Comparison of ENCODE assay signal across 23 cellular contexts in the genomic region with DNA sequence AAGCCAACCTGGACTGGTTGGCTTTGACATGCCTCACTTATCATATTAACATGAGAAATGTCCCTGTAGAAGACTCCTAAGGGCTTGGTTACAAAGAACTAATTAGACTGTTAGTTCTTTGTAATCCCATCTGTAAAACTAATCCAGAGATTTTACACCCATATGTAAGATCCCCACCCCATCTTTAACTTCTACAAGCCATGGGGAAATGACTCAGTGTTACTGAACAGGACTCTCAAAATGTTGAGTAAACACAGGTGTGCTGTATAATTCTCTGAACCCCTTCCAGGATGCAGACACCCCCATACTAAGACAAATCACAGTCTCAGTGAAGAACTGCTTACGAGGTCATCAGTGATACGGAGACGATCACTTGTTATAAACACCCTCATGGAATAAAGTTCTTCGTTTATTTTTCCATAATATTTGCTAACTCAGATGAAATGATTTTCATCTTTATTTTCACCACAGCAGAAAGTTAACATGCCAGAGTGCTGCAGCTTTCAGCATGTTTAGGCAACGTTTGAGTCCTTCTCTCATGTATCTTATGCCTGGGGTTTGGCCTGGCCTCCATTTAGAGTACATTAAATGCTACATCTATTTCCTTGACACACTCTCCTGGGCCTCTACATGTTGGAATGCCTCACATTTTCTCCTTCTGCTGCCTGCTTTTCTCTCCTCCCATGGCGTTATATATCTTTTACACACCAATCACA. TPM values are rescaled to one million over a fixed set of nuclear protein-coding genes. Genes with fewer than 3 reads are reported as not detected.
A peak's percentile ranks its signal among the peaks of the same experiment; 100 is the strongest.
DNase-seq lines count a peak whose midpoint lies in the region; ATAC-seq and TF ChIP-seq lines count a peak whose summit lies in the region.
"Had no signal": no experiment of that assay in that cellular context is flagged by ENCODE, and none has a peak within 500 bp of the region (broad histone marks: within the 10 kb centered on the region; RNA-seq: fewer than 3 reads in every experiment).

No MANE protein-coding gene starts in this region.

- DNase-seq in GM23248: no peak
- peak; percentile 60 for DNase-seq in PC-3
- no peak for DNase-seq in chondrocyte (ENCODE audit: low spot score)
- no peak for DNase-seq in left lung
- no peak for DNase-seq in posterior vena cava (ENCODE audit: low spot score)
- DNase-seq in esophagus muscularis mucosa (ENCODE audit: extremely low spot score): no peak
- DNase-seq in cortex of kidney (lab: John Stamatoyannopoulos, UW): no peak
- no peak for DNase-seq in UCSD-AML1 (lab: John Stamatoyannopoulos, UW; ENCODE audit: unreplicated experiment)
- DNase-seq: CD8-positive, alpha-beta T cell; DMS79 treated with DMSO at 0.1 percent for 48 hours; Kasumi-1; MM.1S; NCI-H1092 treated with DMSO at 0.1 percent for 48 hours; NCI-H146; NCI-H2081; NCI-H2171 treated with DMSO at 0.1 percent for 48 hours; NCI-H446 treated with DMSO at 0.1 percent for 48 hours; NCI-H69; OCI-M1 had no signal

- H3K4me3 ChIP-seq in GM23248 (no peak overlapping the region), PC-3 (ENCODE audit: low read length) (no peak overlapping the region), left lung (no peak overlapping the region), esophagus muscularis mucosa (no peak overlapping the region)
- H3K4me3 ChIP-seq: A549, BLaER1, HAP-1 had no signal

- H3K9me2 ChIP-seq in GM23248 (ENCODE audit: insufficient read depth): no peaks in the 10 kb centered on the region; the same call in 1 of the 2 replicates
- H3K9me2 ChIP-seq in PC-3 (replicated peaks; ENCODE audit: low read length): no peaks in the 10 kb centered on the region

- H3F3A ChIP-seq in GM23248 (ENCODE audit: insufficient read depth) (peaks cover 33% of the 10 kb centered on the region), PC-3 (ENCODE audit: low read length, unreplicated experiment) (no peaks in the 10 kb centered on the region)

- 95 to 98% methylated on average over 6 of the region's 6 CpGs for WGBS in GM23248 (ENCODE audit: low coverage in 1 of 2, low lambda C conversion rate in 2 of 2, missing lambda C conversion rate in 2 of 2), 2 experiments
- 84% methylated on average over 6 of the region's 6 CpGs for WGBS in esophagus muscularis mucosa

- POLR2A ChIA-PET in PC-3 (lab: Charles Lee; ENCODE audit: unreplicated experiment): no interaction called here

- peaks cover 60% of the 10 kb centered on the region for H3K4me1 Mint-ChIP-seq in chondrocyte (ENCODE audit: low read depth)
- H3K4me1 Mint-ChIP-seq: IgD-negative memory B cell had no signal

- no peaks in the 10 kb centered on the region for H3K27me3 Mint-ChIP-seq in chondrocyte (ENCODE audit: low read depth)
- H3K27me3 Mint-ChIP-seq: IgD-negative memory B cell had no signal

- no peaks in the 10 kb centered on the region for H3K79me2 ChIP-seq in GM23248 (ENCODE audit: insufficient read depth)
- H3K79me2 ChIP-seq in PC-3 (ENCODE audit: low read length): no peaks in the 10 kb centered on the region

- H3K9ac ChIP-seq in GM23248: no peak overlapping the region
- no peak overlapping the region for H3K9ac ChIP-seq in PC-3 (ENCODE audit: low read length)
- H3K9ac ChIP-seq: BLaER1 had no signal

- peaks cover 38% of the 10 kb centered on the region for H3K4me1 ChIP-seq in GM23248 (ENCODE audit: insufficient read depth)
- peaks cover 13% of the 10 kb centered on the region for H3K4me1 ChIP-seq in PC-3 (ENCODE audit: insufficient read depth, low read length)
- no peaks in the 10 kb centered on the region for H3K4me1 ChIP-seq in left lung
- peaks cover 0 to 10% (median 8%) of the 10 kb centered on the region in 4 donors for H3K4me1 ChIP-seq in esophagus muscularis mucosa
- H3K4me1 ChIP-seq: HAP-1 had no signal

- intact Hi-C loops in PC-3 (cut with micrococcal nuclease) (no loop called here), left lung (cut with DNase I) (no loop called here), posterior vena cava (cut with DNase I) (no loop called here), esophagus muscularis mucosa (cut with DNase I) (no loop called here)

- H3K27ac ChIP-seq in GM23248: peak overlapping the region; percentile 62
- peak overlapping the region; percentile 29 for H3K27ac ChIP-seq in PC-3 (ENCODE audit: low read length)
- no peak overlapping the region for H3K27ac ChIP-seq in left lung
- H3K27ac ChIP-seq in esophagus muscularis mucosa (replicated peaks in 1 of 4): no peak overlapping the region
- H3K27ac ChIP-seq: A549, BLaER1 had no signal

- no peaks in the 10 kb centered on the region for H3K27me3 ChIP-seq in GM23248 (replicated peaks; ENCODE audit: insufficient read depth)
- H3K27me3 ChIP-seq in PC-3 (ENCODE audit: low read length): no peaks in the 10 kb centered on the region
- H3K27me3 ChIP-seq in left lung: no peaks in the 10 kb centered on the region
- H3K27me3 ChIP-seq in esophagus muscularis mucosa: no peaks in the 10 kb centered on the region
- H3K27me3 ChIP-seq: BLaER1 had no signal

- H3K27ac Mint-ChIP-seq in chondrocyte (ENCODE audit: unreplicated experiment): peak overlapping the region; percentile 46
- H3K27ac Mint-ChIP-seq: CD8-positive, alpha-beta T cell; IgD-negative memory B cell had no signal

- no peaks in the 10 kb centered on the region for H3K9me3 Mint-ChIP-seq in chondrocyte (ENCODE audit: low read depth)
- H3K9me3 Mint-ChIP-seq: CD8-positive, alpha-beta T cell; IgD-negative memory B cell had no signal

- TF ChIP-seq CTCF in PC-3 (conservative IDR thresholded peaks at IDR 0.05; ENCODE audit: low read depth, low read length) (no peak), chondrocyte (IDR thresholded peaks at IDR 0.05) (no peak), left lung (IDR thresholded peaks at IDR 0.05) (no peak), esophagus muscularis mucosa (IDR thresholded peaks at IDR 0.05) (no peak)

- H3K4me2 ChIP-seq in GM23248 (ENCODE audit: unreplicated experiment): peak overlapping the region; percentile 46
- H3K4me2 ChIP-seq in PC-3 (ENCODE audit: low read length): peak overlapping the region; percentile 9
- H3K4me2 ChIP-seq: A549, BLaER1 had no signal

- H4K20me1 ChIP-seq in GM23248 (ENCODE audit: insufficient read depth): no peaks in the 10 kb centered on the region
- no peaks in the 10 kb centered on the region for H4K20me1 ChIP-seq in PC-3 (ENCODE audit: low read length)
- H4K20me1 ChIP-seq: BLaER1 had no signal

- peak; percentile 88 for ATAC-seq in PC-3
- ATAC-seq in left lung: peak; percentile 73
- ATAC-seq: A549; CD8-positive, alpha-beta T cell had no signal

- no peaks in the 10 kb centered on the region for H3K36me3 ChIP-seq in GM23248 (ENCODE audit: low read depth)
- H3K36me3 ChIP-seq in PC-3 (ENCODE audit: low read depth, low read length): no peaks in the 10 kb centered on the region
- H3K36me3 ChIP-seq in left lung: no peaks in the 10 kb centered on the region
- H3K36me3 ChIP-seq in esophagus muscularis mucosa: no peaks in the 10 kb centered on the region
- H3K36me3 ChIP-seq: BLaER1, HAP-1 had no signal

- no TSS peak for BruUV-seq in PC-3 (replicated peaks; lab: Mats Ljungman, UMichigan)

- no peaks in the 10 kb centered on the region for H3K36me3 Mint-ChIP-seq in chondrocyte (ENCODE audit: low read depth)
- H3K36me3 Mint-ChIP-seq: CD8-positive, alpha-beta T cell had no signal

- CTCF ChIA-PET in PC-3 (lab: Charles Lee): no interaction called here

- no peak overlapping the region for H3K4me3 Mint-ChIP-seq in chondrocyte (ENCODE audit: unreplicated experiment)
- H3K4me3 Mint-ChIP-seq: CD8-positive, alpha-beta T cell; IgD-negative memory B cell had no signal

- H3K9me3 ChIP-seq in GM23248 (ENCODE audit: low read depth) (no peaks in the 10 kb centered on the region), PC-3 (ENCODE audit: low read length) (no peaks in the 10 kb centered on the region), left lung (no peaks in the 10 kb centered on the region), esophagus muscularis mucosa (no peaks in the 10 kb centered on the region)
- H3K9me3 ChIP-seq: A549, BLaER1, HAP-1 had no signal

- TF ChIP-seq EP300 in esophagus muscularis mucosa (IDR thresholded peaks at IDR 0.05): no peak

- H2AFZ ChIP-seq in GM23248 (no peak overlapping the region; the same call in 1 of the 2 replicates), PC-3 (ENCODE audit: low read length) (no peak overlapping the region)

- TF ChIP-seq POLR2A in esophagus muscularis mucosa (IDR thresholded peaks at IDR 0.05; ENCODE audit: low read depth): no peak

- in situ Hi-C loops in GM23248 (cut with MboI): no loop called here

RNA-seq across cellular contexts. Expression of a gene that starts 55.3 kb away (rescaled TPM):
- total RNA-seq in GM23248 (2014; rRNA removed; shearing (Covaris generic)): 0.32 TPM in 1 of 2 replicates, not detected in the other
- polyA plus RNA-seq in GM23248 (2016; fragmentation: Nextera tagmentation; extraction: Ambion mirVana): 0.43 and 1.3 TPM in 2 replicates
- 0.15 and 0.98 TPM in 2 replicates for total RNA-seq in PC-3 (2014; rRNA removed)
- 0.45 to 0.59 TPM in 2 of 3 replicates, not detected in the other for total RNA-seq in chondrocyte
- total RNA-seq in left lung: 1 to 10 TPM in 1 of 2 donors, under 1 TPM in 1; 0.76 to 1.6 TPM
- 1 to 10 TPM; 1.4 to 1.6 TPM for total RNA-seq in posterior vena cava
- 1 to 10 TPM in 1 of 4 donors, under 1 TPM in 2, not detected in 1; 0.11 to 1.2 (median 0.33) TPM for total RNA-seq in esophagus muscularis mucosa

Comparison
In these comparisons a context has a peak if more than half of its experiments do, and no peak if none do; other contexts are left out.
1. H3K27ac ChIP-seq: peak in GM23248 (single experiment) and PC-3 (single experiment); none in left lung (0 of 2) and esophagus muscularis mucosa (0 of 4).